ENCODE assay signal across 11 cellular contexts in the genomic region with DNA sequence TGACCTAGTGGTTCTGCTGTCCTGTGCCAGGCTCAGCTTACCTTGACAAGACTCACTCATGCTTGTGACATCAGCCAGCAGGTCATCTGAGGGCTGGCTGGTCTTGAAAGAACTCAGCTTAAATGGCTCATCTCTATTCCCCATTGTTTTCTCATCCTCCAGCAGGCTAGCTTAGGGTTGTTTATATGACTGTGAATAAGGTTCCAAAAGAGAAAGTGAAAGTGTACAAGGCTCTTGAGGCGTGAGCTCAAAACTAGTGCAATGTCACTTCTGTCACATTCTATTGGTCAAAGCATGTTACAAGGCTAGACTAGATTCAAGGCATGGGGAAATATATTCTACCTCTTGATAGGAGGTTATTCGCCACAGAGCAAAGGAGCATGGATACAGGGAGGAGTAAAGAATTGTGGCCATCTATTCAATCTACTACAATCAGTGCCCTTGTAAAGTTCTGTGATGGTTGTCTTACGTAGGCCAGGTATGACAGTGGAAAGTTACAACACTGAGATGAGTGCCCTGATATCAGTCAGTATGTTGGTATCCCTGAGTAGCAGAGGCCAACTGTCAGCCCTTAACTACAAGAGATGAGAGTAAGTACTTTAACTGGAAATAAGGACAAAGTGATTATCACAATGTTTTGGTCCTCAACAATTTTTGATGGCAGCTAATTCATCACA. TPM values are rescaled to one million over a fixed set of nuclear protein-coding genes. Genes with fewer than 3 reads are reported as not detected.
DNase-seq lines count a peak whose midpoint lies in the region; ATAC-seq and TF ChIP-seq lines count a peak whose summit lies in the region.
"Had no signal": no experiment of that assay in that cellular context is flagged by ENCODE, and none has a peak within 500 bp of the region (broad histone marks: within the 10 kb centered on the region; RNA-seq: fewer than 3 reads in every experiment).

No MANE protein-coding gene starts in this region.

- peaks cover 8% of the 10 kb centered on the region for H3K4me1 Mint-ChIP-seq in activated CD4-positive, alpha-beta memory T cell treated with anti-CD3 and anti-CD28 coated beads for 36 hours (ENCODE audit: low read depth)

- CTCF ChIA-PET in activated CD4-positive, alpha-beta memory T cell treated with anti-CD3 and anti-CD28 coated beads for 36 hours (lab: Charles Lee) = interaction anchor here (0.6 kb wide), 1 partner anchor 227 kb away, joined by 3 read pairs; no protein-coding TSS in a partner anchor

- DNase-seq in GM13976 (ENCODE audit: low spot score) (peak; percentile 5), myocyte (ENCODE audit: low read depth) (peak; percentile 2)
- peak; percentile 19 for DNase-seq in activated CD4-positive, alpha-beta memory T cell treated with anti-CD3 and anti-CD28 coated beads for 36 hours
- no peak for DNase-seq in stimulated activated CD4-positive, alpha-beta T cell treated with anti-CD3 and anti-CD28 coated beads, Interleukin-2, amount 100 ng/mL, for 48 hours
- DNase-seq: retina had no signal

- ATAC-seq in HG02852 (IDR thresholded peaks at IDR 0.05; ENCODE audit: unreplicated experiment) = peak; percentile 70
- ATAC-seq in HG03045 (IDR thresholded peaks at IDR 0.05; ENCODE audit: unreplicated experiment) = no peak
- ATAC-seq in GM21737 (IDR thresholded peaks at IDR 0.05; ENCODE audit: unreplicated experiment) = no peak
- no peak for ATAC-seq in GM18519 (IDR thresholded peaks at IDR 0.05; ENCODE audit: low FRiP score, unreplicated experiment)
- ATAC-seq: esophagus mucosa had no signal

- peak overlapping the region; percentile 53 for H3K4me3 Mint-ChIP-seq in activated CD4-positive, alpha-beta memory T cell treated with anti-CD3 and anti-CD28 coated beads for 36 hours
- H3K4me3 Mint-ChIP-seq: type B pancreatic cell had no signal

- no peak for TF ChIP-seq CTCF in GM13976 (IDR thresholded peaks at IDR 0.05; ENCODE audit: borderline replicate concordance, control extremely low read depth, extremely low read depth, insufficient read depth, missing control alignments)

- H3K27me3 Mint-ChIP-seq in activated CD4-positive, alpha-beta memory T cell treated with anti-CD3 and anti-CD28 coated beads for 36 hours = no peaks in the 10 kb centered on the region
- H3K27me3 Mint-ChIP-seq: type B pancreatic cell had no signal

- in situ Hi-C loops in GM13976 (cut with MboI; ENCODE audit: low sequenced_read_pairs, unreplicated experiment) = no loop called here

- intact Hi-C loops in activated CD4-positive, alpha-beta memory T cell treated with anti-CD3 and anti-CD28 coated beads for 36 hours (cut with micrococcal nuclease) = loop anchor here (1.0 kb wide), 1 partner anchor 20 kb away; the partner anchor contains the start of genes SPRY3 and TMLHE

- H3K9me3 Mint-ChIP-seq in activated CD4-positive, alpha-beta memory T cell treated with anti-CD3 and anti-CD28 coated beads for 36 hours = peaks cover 15% of the 10 kb centered on the region

- no peaks in the 10 kb centered on the region for H3K36me3 Mint-ChIP-seq in activated CD4-positive, alpha-beta memory T cell treated with anti-CD3 and anti-CD28 coated beads for 36 hours
- H3K36me3 Mint-ChIP-seq: type B pancreatic cell had no signal

- POLR2A ChIA-PET in activated CD4-positive, alpha-beta memory T cell treated with anti-CD3 and anti-CD28 coated beads for 36 hours (lab: Charles Lee) = no interaction called here

- H3K27ac Mint-ChIP-seq in activated CD4-positive, alpha-beta memory T cell treated with anti-CD3 and anti-CD28 coated beads for 36 hours = peak overlapping the region; percentile 69
- H3K27ac Mint-ChIP-seq: type B pancreatic cell had no signal

RNA-seq across cellular contexts. Expression of gene TMLHE, which starts 19.8 kb away (rescaled TPM):
- 10 to 100 TPM; 13.3 to 13.9 TPM for total RNA-seq in activated CD4-positive, alpha-beta memory T cell treated with anti-CD3 and anti-CD28 coated beads for 36 hours
- total RNA-seq in myocyte = 17.4 and 19.3 TPM in 2 replicates
- 13.0 TPM for polyA plus RNA-seq in myocyte (2012)

RNA-seq across cellular contexts. Expression of gene SPRY3, which starts 20.2 kb away (rescaled TPM):
- under 1 TPM; 0.15 to 0.17 TPM for total RNA-seq in activated CD4-positive, alpha-beta memory T cell treated with anti-CD3 and anti-CD28 coated beads for 36 hours
- total RNA-seq in myocyte = 0.64 and 0.78 TPM in 2 replicates
- polyA plus RNA-seq in myocyte (2012) = 0.47 TPM

Comparison
In these comparisons a context has a peak if more than half of its experiments do, and no peak if none do; other contexts are left out.
1. DNase-seq: peak in GM13976 (single experiment), activated CD4-positive, alpha-beta memory T cell treated with anti-CD3 and anti-CD28 coated beads for 36 hours (single experiment) and myocyte (single experiment); none in stimulated activated CD4-positive, alpha-beta T cell treated with anti-CD3 and anti-CD28 coated beads, Interleukin-2, amount 100 ng/mL, for 48 hours (0 of 2).